Comparison of ENCODE assay signal across 1 cellular context in genomic region chr17:27323538-27324212, GRCh38.
A peak's percentile ranks its signal among the peaks of the same experiment; 100 is the strongest.
TF ChIP-seq lines count a peak whose summit lies in the region.

No MANE protein-coding gene starts in this region.

TF ChIP-seq in K562, 482 proteins besides CTCF, POLR2A, EP300 and RAD21 (continued from another document):
- TF ChIP-seq, protein P1, sequence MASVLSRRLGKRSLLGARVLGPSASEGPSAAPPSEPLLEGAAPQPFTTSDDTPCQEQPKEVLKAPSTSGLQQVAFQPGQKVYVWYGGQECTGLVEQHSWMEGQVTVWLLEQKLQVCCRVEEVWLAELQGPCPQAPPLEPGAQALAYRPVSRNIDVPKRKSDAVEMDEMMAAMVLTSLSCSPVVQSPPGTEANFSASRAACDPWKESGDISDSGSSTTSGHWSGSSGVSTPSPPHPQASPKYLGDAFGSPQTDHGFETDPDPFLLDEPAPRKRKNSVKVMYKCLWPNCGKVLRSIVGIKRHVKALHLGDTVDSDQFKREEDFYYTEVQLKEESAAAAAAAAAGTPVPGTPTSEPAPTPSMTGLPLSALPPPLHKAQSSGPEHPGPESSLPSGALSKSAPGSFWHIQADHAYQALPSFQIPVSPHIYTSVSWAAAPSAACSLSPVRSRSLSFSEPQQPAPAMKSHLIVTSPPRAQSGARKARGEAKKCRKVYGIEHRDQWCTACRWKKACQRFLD (CRISPR knock-in tag; IDR thresholded peaks at IDR 0.05) = 0 out of 2 replicates have a peak, but pooled peaks have one; percentile 28
- no peak for TF ChIP-seq ESRRA (IDR thresholded peaks at IDR 0.05; ENCODE audit: borderline replicate concordance, low read depth)
- TF ChIP-seq, protein P2, sequence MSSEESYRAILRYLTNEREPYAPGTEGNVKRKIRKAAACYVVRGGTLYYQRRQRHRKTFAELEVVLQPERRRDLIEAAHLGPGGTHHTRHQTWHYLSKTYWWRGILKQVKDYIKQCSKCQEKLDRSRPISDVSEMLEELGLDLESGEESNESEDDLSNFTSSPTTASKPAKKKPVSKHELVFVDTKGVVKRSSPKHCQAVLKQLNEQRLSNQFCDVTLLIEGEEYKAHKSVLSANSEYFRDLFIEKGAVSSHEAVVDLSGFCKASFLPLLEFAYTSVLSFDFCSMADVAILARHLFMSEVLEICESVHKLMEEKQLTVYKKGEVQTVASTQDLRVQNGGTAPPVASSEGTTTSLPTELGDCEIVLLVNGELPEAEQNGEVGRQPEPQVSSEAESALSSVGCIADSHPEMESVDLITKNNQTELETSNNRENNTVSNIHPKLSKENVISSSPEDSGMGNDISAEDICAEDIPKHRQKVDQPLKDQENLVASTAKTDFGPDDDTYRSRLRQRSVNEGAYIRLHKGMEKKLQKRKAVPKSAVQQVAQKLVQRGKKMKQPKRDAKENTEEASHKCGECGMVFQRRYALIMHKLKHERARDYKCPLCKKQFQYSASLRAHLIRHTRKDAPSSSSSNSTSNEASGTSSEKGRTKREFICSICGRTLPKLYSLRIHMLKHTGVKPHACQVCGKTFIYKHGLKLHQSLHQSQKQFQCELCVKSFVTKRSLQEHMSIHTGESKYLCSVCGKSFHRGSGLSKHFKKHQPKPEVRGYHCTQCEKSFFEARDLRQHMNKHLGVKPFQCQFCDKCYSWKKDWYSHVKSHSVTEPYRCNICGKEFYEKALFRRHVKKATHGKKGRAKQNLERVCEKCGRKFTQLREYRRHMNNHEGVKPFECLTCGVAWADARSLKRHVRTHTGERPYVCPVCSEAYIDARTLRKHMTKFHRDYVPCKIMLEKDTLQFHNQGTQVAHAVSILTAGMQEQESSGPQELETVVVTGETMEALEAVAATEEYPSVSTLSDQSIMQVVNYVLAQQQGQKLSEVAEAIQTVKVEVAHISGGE (CRISPR knock-in tag; IDR thresholded peaks at IDR 0.05) = 0 out of 6 replicates have a peak, but pooled peaks of 1 of the 3 experiments have one; percentile 21
- TF ChIP-seq ZZZ3 (IDR thresholded peaks at IDR 0.05) = no peak
- no peak for TF ChIP-seq DNMT1 (IDR thresholded peaks at IDR 0.05)
- peak in 1 of 2 experiments; percentile 42; a peak in 1 of 4 replicates for TF ChIP-seq NRF1 (conservative IDR thresholded peaks at IDR 0.05 in 1 of 2, IDR thresholded peaks at IDR 0.05 in 1 of 2)
- TF ChIP-seq CBX3 (IDR thresholded peaks at IDR 0.05; ENCODE audit: borderline replicate concordance in 1 of 2, low read length in 2 of 2) = no peak
- TF ChIP-seq ZBTB7A (IDR thresholded peaks at IDR 0.05; ENCODE audit: borderline replicate concordance, control insufficient read depth, low read depth, low read length) = no peak
- TF ChIP-seq DACH1 (IDR thresholded peaks at IDR 0.05; ENCODE audit: partially characterized antibody) = no peak
- TF ChIP-seq ZNF551 (CRISPR knock-in tag; IDR thresholded peaks at IDR 0.05) = no peak
- peak; percentile 40 for TF ChIP-seq RBM39 (optimal IDR thresholded peaks at IDR 0.05; ENCODE audit: low read depth, low read length)
- TF ChIP-seq CREM (IDR thresholded peaks at IDR 0.05; ENCODE audit: low read depth) = no peak
- peak; percentile 64 for TF ChIP-seq GABPA (tag; conservative IDR thresholded peaks at IDR 0.05; ENCODE audit: low read depth)
